Comparison of ENCODE assay signal across 8 cellular contexts in genomic region chr11:9091044-9091936, GRCh38. TPM values are rescaled to one million over a fixed set of nuclear protein-coding genes. Genes with fewer than 3 reads are reported as not detected.
A peak's percentile ranks its signal among the peaks of the same experiment; 100 is the strongest.
DNase-seq lines count a peak whose midpoint lies in the region; ATAC-seq, FAIRE-seq and TF ChIP-seq lines count a peak whose summit lies in the region.

Gene SCUBE2, minus strand, starts transcription at chr11:9091599. Its CDS starts 71 bp downstream, at chr11:9091528.

- peak within 1 kb of the TSS; percentile 73 for H2AFZ ChIP-seq in IMR-90 (replicated peaks; ENCODE audit: low read length, poor library complexity)
- peak within 1 kb of the TSS; percentile 56 for H2AFZ ChIP-seq in endothelial cell of umbilical vein (ENCODE audit: low read depth, low read length)

- H3K4me3 ChIP-seq in IMR-90 (ENCODE audit: insufficient read depth, low read depth, low read length) (peak within 1 kb of the TSS; percentile 53), endothelial cell of umbilical vein (replicated peaks in 1 of 3; ENCODE audit: insufficient read depth in 1 of 3, low read depth in 1 of 3, low read length in 3 of 3) (peak within 1 kb of the TSS in 2 of 3 experiments; percentile 22 to 46), kidney (ENCODE audit: low read length in 2 of 2) (peak within 1 kb of the TSS in 1 of 2 donors; percentile 46)

- POLR2A ChIA-PET in IMR-90 (lab: Charles Lee; ENCODE audit: unreplicated experiment) (interaction anchor here (0.5 kb wide), 1 partner anchor 1242 kb away, joined by 5 read pairs; no protein-coding TSS in a partner anchor), endothelial cell of umbilical vein (lab: Charles Lee) (no interaction called here)

- BruUV-seq in IMR-90 (replicated peaks; lab: Mats Ljungman, UMichigan) (no TSS peak), endothelial cell of umbilical vein (replicated peaks; lab: Mats Ljungman, UMichigan) (no TSS peak)

- H3K9me3 ChIP-seq in IMR-90 (ENCODE audit: control insufficient read depth, insufficient read depth, low read length) (no peaks in the 10 kb centered on the region), endothelial cell of umbilical vein (replicated peaks; ENCODE audit: control insufficient read depth, insufficient read depth, low read length) (no peaks in the 10 kb centered on the region), kidney (ENCODE audit: control insufficient read depth in 1 of 2, low read length in 2 of 2) (no peaks in the 10 kb centered on the region)

- in situ Hi-C loops in IMR-90 (cut with MboI; ENCODE audit: low sequenced_read_pairs), result no loop called here

- H3K36me3 ChIP-seq in IMR-90 (ENCODE audit: control insufficient read depth, insufficient read depth, low read length) (no peaks in the 10 kb centered on the region), endothelial cell of umbilical vein (ENCODE audit: control insufficient read depth in 2 of 2, extremely low read depth in 1 of 2, insufficient read depth in 2 of 2, low read length in 2 of 2) (no peaks in the 10 kb centered on the region), kidney (ENCODE audit: control insufficient read depth in 1 of 2, insufficient read depth in 2 of 2, low read length in 2 of 2) (no peaks in the 10 kb centered on the region)

- no peak for TF ChIP-seq POLR2A in IMR-90 (IDR thresholded peaks at IDR 0.05; ENCODE audit: low read depth, low read length)
- TF ChIP-seq POLR2A in endothelial cell of umbilical vein (IDR thresholded peaks at IDR 0.05; ENCODE audit: low read depth, low read length), result no peak

- no peak within 1 kb of the TSS for H3K9ac ChIP-seq in IMR-90 (ENCODE audit: low read depth, low read length)
- no peak within 1 kb of the TSS for H3K9ac ChIP-seq in endothelial cell of umbilical vein (replicated peaks; ENCODE audit: extremely low read depth, insufficient read depth, low read length)
- peak within 1 kb of the TSS in 1 of 2 donors; percentile 17 for H3K9ac ChIP-seq in kidney (ENCODE audit: low read length in 2 of 2)

- H3K9me1 ChIP-seq in IMR-90 (ENCODE audit: insufficient read depth, low read length) (no peaks in the 10 kb centered on the region), endothelial cell of umbilical vein (replicated peaks; ENCODE audit: control insufficient read depth, extremely low read depth, insufficient read depth, low read length) (no peaks in the 10 kb centered on the region)

- H4K20me1 ChIP-seq in IMR-90 (ENCODE audit: insufficient read depth, low read length), result no peaks in the 10 kb centered on the region
- H4K20me1 ChIP-seq in endothelial cell of umbilical vein (replicated peaks; ENCODE audit: control insufficient read depth, extremely low read depth, insufficient read depth, low read length), result no peaks in the 10 kb centered on the region

- no peak within 1 kb of the TSS for H2BK120ac ChIP-seq in IMR-90 (ENCODE audit: low read depth, low read length)

- H3K23ac ChIP-seq in IMR-90 (ENCODE audit: low read depth, low read length), result no peak within 1 kb of the TSS

- DNase-seq in AG08396 (ENCODE audit: low spot score) (peak; percentile 64), IMR-90 (no peak), endothelial cell of umbilical vein (ENCODE audit: low read depth, low spot score) (no peak), natural killer cell (no peak), putamen (ENCODE audit: low spot score) (no peak), HT-29 (ENCODE audit: low spot score) (no peak), NCI-H82 (lab: John Stamatoyannopoulos, UW) (no peak), kidney (no peak)

- no peak within 1 kb of the TSS for H3K56ac ChIP-seq in IMR-90 (ENCODE audit: extremely low read depth, insufficient read depth, low read length)

- H3K27ac Mint-ChIP-seq in natural killer cell, result no peak within 1 kb of the TSS

- CTCF ChIA-PET in IMR-90 (lab: Yijun Ruan, JAX), result no interaction called here
- CTCF ChIA-PET in endothelial cell of umbilical vein (lab: Charles Lee), result interaction anchor here (2.0 to 5.4 kb wide), 3 partner anchors 14 to 46 kb away, joined by 5 to 70 read pairs (median 9); no protein-coding TSS in a partner anchor

- dilution Hi-C loops in IMR-90 (cut with HindIII; ENCODE audit: low sequenced_read_pairs, unreplicated experiment), result no loop called here
- dilution Hi-C loops in endothelial cell of umbilical vein (cut with MboI; ENCODE audit: extremely low pct_ligation_motif_present, low sequenced_read_pairs), result no loop called here

- H4K8ac ChIP-seq in IMR-90 (ENCODE audit: low read depth in 2 of 2, low read length in 2 of 2), result no peak within 1 kb of the TSS

- peaks cover 0 to 11% of the 10 kb centered on the region in 2 donors for H3K4me1 Mint-ChIP-seq in natural killer cell

- no peak for TF ChIP-seq RAD21 in IMR-90 (IDR thresholded peaks at IDR 0.05; ENCODE audit: low read length)

- no peak within 1 kb of the TSS for H4K91ac ChIP-seq in IMR-90 (ENCODE audit: insufficient read depth, low read depth, low read length)

- H3K4me2 ChIP-seq in IMR-90 (ENCODE audit: low read depth, low read length), result peak within 1 kb of the TSS; percentile 56
- H3K4me2 ChIP-seq in endothelial cell of umbilical vein (ENCODE audit: insufficient read depth, low read length), result peak within 1 kb of the TSS; percentile 68

- 0 out of 2 replicates have a peak, but pooled peaks cover 2% of the 10 kb centered on the region for H3K4me1 ChIP-seq in IMR-90 (ENCODE audit: control insufficient read depth, insufficient read depth, low read length)
- no peaks in the 10 kb centered on the region for H3K4me1 ChIP-seq in endothelial cell of umbilical vein (ENCODE audit: control insufficient read depth, extremely low read depth, insufficient read depth, low read length)
- H3K4me1 ChIP-seq in kidney (ENCODE audit: control insufficient read depth in 1 of 2, insufficient read depth in 1 of 2, low read depth in 1 of 2, low read length in 2 of 2), result no peaks in the 10 kb centered on the region

- H3K27me3 ChIP-seq in IMR-90 (ENCODE audit: control insufficient read depth, insufficient read depth, low read length) (peaks cover 20% of the 10 kb centered on the region; the same call in 1 of the 2 replicates), endothelial cell of umbilical vein (ENCODE audit: control insufficient read depth in 2 of 2, insufficient read depth in 2 of 2, low read length in 2 of 2) (peaks cover 4 to 14% of the 10 kb centered on the region in 2 experiments)

- no peaks in the 10 kb centered on the region for H3K9me3 Mint-ChIP-seq in natural killer cell

- no peak within 1 kb of the TSS for H3K18ac ChIP-seq in IMR-90 (ENCODE audit: low read depth, low read length)

- no peaks in the 10 kb centered on the region for H3K79me2 ChIP-seq in endothelial cell of umbilical vein (ENCODE audit: control insufficient read depth, insufficient read depth, low read length)

- H2BK15ac ChIP-seq in IMR-90 (ENCODE audit: low read depth, low read length), result no peak within 1 kb of the TSS

- peaks cover 47 to 53% of the 10 kb centered on the region in 2 donors for H3K27me3 Mint-ChIP-seq in natural killer cell (ENCODE audit: low read depth in 2 of 2)

- TF ChIP-seq CTCF in IMR-90 (conservative IDR thresholded peaks at IDR 0.05; ENCODE audit: low read depth, low read length) (no peak), endothelial cell of umbilical vein (IDR thresholded peaks at IDR 0.05; ENCODE audit: extremely low read depth in 1 of 2, insufficient read depth in 1 of 2, low read depth in 1 of 2, low read length in 2 of 2) (no peak), natural killer cell (IDR thresholded peaks at IDR 0.05) (no peak), kidney (IDR thresholded peaks at IDR 0.05; ENCODE audit: borderline replicate concordance, extremely low read depth, insufficient read depth) (no peak)

- no peak within 1 kb of the TSS for H2AK5ac ChIP-seq in IMR-90 (ENCODE audit: low read depth, low read length)

- H3K27ac ChIP-seq in IMR-90 (ENCODE audit: insufficient read depth, low read length) (no peak within 1 kb of the TSS), endothelial cell of umbilical vein (ENCODE audit: insufficient read depth, low read depth, low read length) (no peak within 1 kb of the TSS), kidney (ENCODE audit: low read depth in 2 of 2, low read length in 2 of 2) (no peak within 1 kb of the TSS)

- H4K5ac ChIP-seq in IMR-90 (ENCODE audit: low read depth, low read length), result no peak within 1 kb of the TSS

- no peaks in the 10 kb centered on the region for H3K79me1 ChIP-seq in IMR-90 (ENCODE audit: low read depth in 1 of 2, low read length in 2 of 2)

- no peak within 1 kb of the TSS for H2BK20ac ChIP-seq in IMR-90 (ENCODE audit: low read depth, low read length)

- H2BK5ac ChIP-seq in IMR-90 (ENCODE audit: low read depth, low read length, poor library complexity, severe bottlenecking), result no peak within 1 kb of the TSS

- WGBS in IMR-90 (ENCODE audit: extremely low coverage in 2 of 2, insufficient read length in 1 of 2), 2 experiments, result 4% methylated on average over 24 of the region's 114 CpGs; no CpG with 5 or more reads in 1 of the 2 experiments

- FAIRE-seq in endothelial cell of umbilical vein (lab: Jason Lieb, UNC) (no peak), kidney (lab: Jason Lieb, UNC) (no peak)

- no peak within 1 kb of the TSS for H3K14ac ChIP-seq in IMR-90 (replicated peaks; ENCODE audit: low read depth, low read length)

- H2AK9ac ChIP-seq in IMR-90 (replicated peaks; ENCODE audit: low read depth, low read length, poor library complexity), result peak within 1 kb of the TSS; percentile 75

- H3K4ac ChIP-seq in IMR-90 (ENCODE audit: low read depth, low read length), result no peak within 1 kb of the TSS

- intact Hi-C loops in IMR-90 (cut with micrococcal nuclease) (no loop called here), endothelial cell of umbilical vein (cut with micrococcal nuclease) (loop anchor here (2.0 kb wide), 1 partner anchor 46 kb away; no protein-coding TSS in a partner anchor), natural killer cell (cut with micrococcal nuclease) (no loop called here), kidney (cut with DNase I) (no loop called here)

- H3K4me3 Mint-ChIP-seq in natural killer cell, result peak within 1 kb of the TSS; percentile 62

- no peaks in the 10 kb centered on the region for H3K36me3 Mint-ChIP-seq in natural killer cell

- ATAC-seq in IMR-90 (ENCODE audit: low read depth) (peak; percentile 81), natural killer cell (peak in 1 of 3 donors; percentile 62)

RNA-seq across cellular contexts. Expression of gene SCUBE2, which starts in this region (rescaled TPM):
- 0.56 and 0.72 TPM in 2 replicates for total RNA-seq in IMR-90 (2012; rRNA removed)
- 0.43 and 0.53 TPM in 2 replicates for polyA plus RNA-seq in IMR-90 (2012; rRNA removed)
- polyA plus RNA-seq in IMR-90 (2012; cell fraction: cytosol; rRNA removed), result 0.36 and 0.65 TPM in 2 replicates
- polyA plus RNA-seq in IMR-90 (2012; cell fraction: nucleus; rRNA removed; ENCODE audit: low replicate concordance), result 0.95 and 2.0 TPM in 2 replicates
- 1.6 and 3.5 TPM in 2 replicates for total RNA-seq in endothelial cell of umbilical vein
- 0.54 and 0.55 TPM in 2 replicates for polyA plus RNA-seq in endothelial cell of umbilical vein
- 0.25 and 0.66 TPM in 2 replicates for polyA plus RNA-seq in endothelial cell of umbilical vein (2011; cell fraction: cytosol; rRNA removed)
- 1.2 and 1.4 TPM in 2 replicates for polyA plus RNA-seq in endothelial cell of umbilical vein (2011; cell fraction: nucleus; rRNA removed)
- polyA plus RNA-seq in endothelial cell of umbilical vein (2012), result 0.87 and 1.2 TPM in 2 replicates
- 0.17 and 0.80 TPM in 2 replicates for polyA minus RNA-seq in endothelial cell of umbilical vein
- not detected for polyA minus RNA-seq in endothelial cell of umbilical vein (2011; cell fraction: cytosol; rRNA and poly(A)+ RNA removed)
- polyA minus RNA-seq in endothelial cell of umbilical vein (2011; cell fraction: nucleus; rRNA and poly(A)+ RNA removed), result 2.0 and 3.4 TPM in 2 replicates
- not detected for total RNA-seq in natural killer cell
- total RNA-seq in HT-29 (2014; rRNA removed; shearing (Covaris generic)), result not detected in 2 replicates
- total RNA-seq in kidney, result 3.5 TPM
- polyA plus RNA-seq in kidney (ENCODE audit: insufficient read depth, low read depth, low replicate concordance), result 0.65 TPM
